In the genomic region with DNA sequence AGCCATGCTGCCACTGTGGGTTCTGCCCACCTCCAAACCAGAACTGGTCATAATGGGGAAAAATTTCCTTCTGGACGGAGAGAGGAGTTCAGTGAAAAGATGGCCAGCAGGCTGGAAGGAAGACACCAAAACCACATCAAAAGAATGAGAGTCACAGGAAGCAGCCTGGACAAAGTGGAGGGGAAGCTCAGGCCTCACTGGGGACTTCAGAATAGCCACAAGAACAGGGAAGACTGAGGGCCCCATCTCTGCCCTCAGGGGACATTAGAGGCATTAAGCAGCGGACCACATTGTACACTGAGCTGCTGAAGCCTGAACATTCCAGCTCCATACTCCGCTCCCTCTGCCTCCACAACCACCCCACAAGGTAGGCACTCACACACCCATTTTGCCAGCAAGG, we compare ENCODE assay signal across 27 cellular contexts.
"Had no signal": no experiment of that assay in that cellular context is flagged by ENCODE, and none has a peak within 500 bp of the region (broad histone marks: within the 10 kb centered on the region; RNA-seq: fewer than 3 reads in every experiment).

No MANE protein-coding gene starts in this region.

- H3K27ac ChIP-seq: coronary artery, esophagus muscularis mucosa, foreskin keratinocyte, gastroesophageal sphincter, heart left ventricle, hepatocyte, left lung, parathyroid adenoma, testis, tibial artery had no signal

- H3K9me3 ChIP-seq: esophagus muscularis mucosa, gastroesophageal sphincter, heart left ventricle, left lung, mucosa of descending colon, testis, tibial artery had no signal

- H3K9me3 Mint-ChIP-seq: mesothelial cell of epicardium; naive B cell; natural killer cell treated with Interleukin-12 subunit alpha and Interleukin-12 subunit beta and Interleukin-15 and Interleukin-18, amount 100 ng/mL, for 72 hours; neural crest cell; stimulated activated effector memory CD8-positive, alpha-beta T cell treated with anti-CD3 and anti-CD28 coated beads, Interleukin-12 subunit alpha, Interleukin-12 subunit beta, amount 100 ng/mL, for 72 hours; type B pancreatic cell had no signal

- H3K4me3 Mint-ChIP-seq: mesothelial cell of epicardium; naive B cell; natural killer cell treated with Interleukin-12 subunit alpha and Interleukin-12 subunit beta and Interleukin-15 and Interleukin-18, amount 100 ng/mL, for 72 hours; neural crest cell; stimulated activated effector memory CD8-positive, alpha-beta T cell treated with anti-CD3 and anti-CD28 coated beads, Interleukin-12 subunit alpha, Interleukin-12 subunit beta, amount 100 ng/mL, for 72 hours; type B pancreatic cell had no signal

- H3K9ac ChIP-seq: parathyroid adenoma had no signal

- H3K4me1 ChIP-seq: esophagus muscularis mucosa, foreskin keratinocyte, gastroesophageal sphincter, heart left ventricle, left lung, parathyroid adenoma, testis, tibial artery had no signal

- H3K27me3 ChIP-seq: esophagus muscularis mucosa, gastroesophageal sphincter, heart left ventricle, hepatocyte, left lung, testis, tibial artery had no signal

- FAIRE-seq: endothelial cell of umbilical vein had no signal

- H3K27me3 Mint-ChIP-seq: type B pancreatic cell had no signal

- H3K4me1 Mint-ChIP-seq: mesothelial cell of epicardium; naive B cell; neural crest cell; stimulated activated effector memory CD8-positive, alpha-beta T cell treated with anti-CD3 and anti-CD28 coated beads, Interleukin-12 subunit alpha, Interleukin-12 subunit beta, amount 100 ng/mL, for 72 hours had no signal

- DNase-seq: dermis blood vessel endothelial cell; effector memory CD4-positive, alpha-beta T cell; foreskin keratinocyte; heart left ventricle; left cardiac atrium; left lung; mesenchymal stem cell; mucosa of descending colon; naive B cell; stimulated activated CD4-positive, alpha-beta T cell treated with anti-CD3 and anti-CD28 coated beads, Interleukin-2, amount 100 ng/mL, for 24 hours; stimulated activated CD4-positive, alpha-beta T cell treated with anti-CD3 and anti-CD28 coated beads, Interleukin-4, amount 100 ng/mL, for 24 hours; stimulated activated naive CD4-positive, alpha-beta T cell treated with Interleukin-2 at 50 U/mL for 16 hours; substantia nigra; testis; tibial artery had no signal

- H3K36me3 ChIP-seq: esophagus muscularis mucosa, gastroesophageal sphincter, heart left ventricle, left lung, tibial artery had no signal

- ATAC-seq: foreskin keratinocyte; gastroesophageal sphincter; heart left ventricle; left cardiac atrium; left lung; mucosa of descending colon; natural killer cell treated with Interleukin-12 subunit alpha and Interleukin-12 subunit beta and Interleukin-15 and Interleukin-18, amount 100 ng/mL, for 72 hours; sciatic nerve; stimulated activated effector memory CD8-positive, alpha-beta T cell treated with anti-CD3 and anti-CD28 coated beads, Interleukin-12 subunit alpha, Interleukin-12 subunit beta, amount 100 ng/mL, for 72 hours had no signal

- H3K36me3 Mint-ChIP-seq: mesothelial cell of epicardium; naive B cell; natural killer cell treated with Interleukin-12 subunit alpha and Interleukin-12 subunit beta and Interleukin-15 and Interleukin-18, amount 100 ng/mL, for 72 hours; stimulated activated effector memory CD8-positive, alpha-beta T cell treated with anti-CD3 and anti-CD28 coated beads, Interleukin-12 subunit alpha, Interleukin-12 subunit beta, amount 100 ng/mL, for 72 hours; type B pancreatic cell had no signal

- H3K4me3 ChIP-seq: coronary artery, esophagus muscularis mucosa, gastroesophageal sphincter, heart left ventricle, hepatocyte, left lung, mucosa of descending colon, testis, tibial artery had no signal

- H3K4me2 ChIP-seq: hepatocyte had no signal
